In genomic region chr7:24757799-24758275, GRCh38 we compare ENCODE assay signal across 8 cellular contexts. TPM values are rescaled to one million over a fixed set of nuclear protein-coding genes. Genes with fewer than 3 reads are reported as not detected.
DNase-seq lines count a peak whose midpoint lies in the region; ATAC-seq and TF ChIP-seq lines count a peak whose summit lies in the region.

No MANE protein-coding gene starts in this region.

- peaks cover 2% of the 10 kb centered on the region for H3K36me3 Mint-ChIP-seq in T-helper 1 cell treated with Interleukin-12 subunit alpha and Interleukin-12 subunit beta and Interleukin-4 antibody, amounts not matched to agents 30 μg/mL and 1 μg/mL, for 36 hours (ENCODE audit: low read depth)
- H3K36me3 Mint-ChIP-seq in activated T-helper 17 cell treated with anti-CD3 and anti-CD28 coated beads, Interleukin-2, amount 50 U/mL, for 72 hours (ENCODE audit: low read depth) = no peaks in the 10 kb centered on the region

- H3K4me3 Mint-ChIP-seq in T-helper 1 cell treated with Interleukin-12 subunit alpha and Interleukin-12 subunit beta and Interleukin-4 antibody, amounts not matched to agents 30 μg/mL and 1 μg/mL, for 36 hours = peak overlapping the region; percentile 58
- peak overlapping the region; percentile 76 for H3K4me3 Mint-ChIP-seq in activated T-helper 17 cell treated with anti-CD3 and anti-CD28 coated beads, Interleukin-2, amount 50 U/mL, for 72 hours

- peaks cover 0 to 9% of the 10 kb centered on the region in 2 donors for H3K4me1 ChIP-seq in right atrium auricular region

- peaks cover 28% of the 10 kb centered on the region for H3K4me1 Mint-ChIP-seq in T-helper 1 cell treated with Interleukin-12 subunit alpha and Interleukin-12 subunit beta and Interleukin-4 antibody, amounts not matched to agents 30 μg/mL and 1 μg/mL, for 36 hours (ENCODE audit: low read depth)
- peaks cover 22% of the 10 kb centered on the region for H3K4me1 Mint-ChIP-seq in activated T-helper 17 cell treated with anti-CD3 and anti-CD28 coated beads, Interleukin-2, amount 50 U/mL, for 72 hours

- TF ChIP-seq CTCF in right atrium auricular region (IDR thresholded peaks at IDR 0.05) (no peak), retinal pigment epithelial cell (conservative IDR thresholded peaks at IDR 0.05; ENCODE audit: low read depth, low read length) (no peak)

- peak; percentile 0 for ATAC-seq in HG03135 (IDR thresholded peaks at IDR 0.05; ENCODE audit: unreplicated experiment)
- ATAC-seq in activated T-helper 17 cell treated with anti-CD3 and anti-CD28 coated beads, Interleukin-2, amount 50 U/mL, for 72 hours (replicated peaks) = peak; percentile 13

- H3K27ac Mint-ChIP-seq in T-helper 1 cell treated with Interleukin-12 subunit alpha and Interleukin-12 subunit beta and Interleukin-4 antibody, amounts not matched to agents 30 μg/mL and 1 μg/mL, for 36 hours = no peak overlapping the region
- H3K27ac Mint-ChIP-seq in activated T-helper 17 cell treated with anti-CD3 and anti-CD28 coated beads, Interleukin-2, amount 50 U/mL, for 72 hours = no peak overlapping the region

- peak overlapping the region; percentile 67 to 77 for H3K4me3 ChIP-seq in right atrium auricular region
- peak overlapping the region; percentile 69 for H3K4me3 ChIP-seq in retinal pigment epithelial cell (ENCODE audit: low read length)

- no peaks in the 10 kb centered on the region for H3K36me3 ChIP-seq in right atrium auricular region

- H3K27me3 Mint-ChIP-seq in T-helper 1 cell treated with Interleukin-12 subunit alpha and Interleukin-12 subunit beta and Interleukin-4 antibody, amounts not matched to agents 30 μg/mL and 1 μg/mL, for 36 hours (ENCODE audit: low read depth) = peaks cover 56% of the 10 kb centered on the region
- H3K27me3 Mint-ChIP-seq in activated T-helper 17 cell treated with anti-CD3 and anti-CD28 coated beads, Interleukin-2, amount 50 U/mL, for 72 hours = peaks cover 59% of the 10 kb centered on the region

- no peaks in the 10 kb centered on the region for H3K9me3 ChIP-seq in right atrium auricular region

- DNase-seq in T-helper 1 cell (no peak), right atrium auricular region (ENCODE audit: low spot score) (no peak), retinal pigment epithelial cell (ENCODE audit: low read depth) (no peak), SIG-M5 treated with dmso at 0.1 percent for 504 hours (lab: John Stamatoyannopoulos, UW; ENCODE audit: unreplicated experiment) (no peak)
- no peak for DNase-seq in stimulated activated naive CD4-positive, alpha-beta T cell (lab: John Stamatoyannopoulos, UW)

- H3K27ac ChIP-seq in right atrium auricular region = peak overlapping the region; percentile 84

- no peaks in the 10 kb centered on the region for H3K9me3 Mint-ChIP-seq in T-helper 1 cell treated with Interleukin-12 subunit alpha and Interleukin-12 subunit beta and Interleukin-4 antibody, amounts not matched to agents 30 μg/mL and 1 μg/mL, for 36 hours
- H3K9me3 Mint-ChIP-seq in activated T-helper 17 cell treated with anti-CD3 and anti-CD28 coated beads, Interleukin-2, amount 50 U/mL, for 72 hours = peaks cover 5% of the 10 kb centered on the region

- no peaks in the 10 kb centered on the region for H3K27me3 ChIP-seq in right atrium auricular region

RNA-seq across cellular contexts. Expression of gene GSDME, which starts 0.6 kb away (rescaled TPM):
- 1 to 10 TPM in 1 of 2 donors, under 1 TPM in 1; 0.50 to 1.6 TPM for total RNA-seq in activated T-helper 17 cell treated with anti-CD3 and anti-CD28 coated beads, Interleukin-2, amount 50 U/mL, for 72 hours
- 10 to 100 TPM in 1 of 2 donors, 1 to 10 TPM in 1; 7.7 to 11.9 TPM for total RNA-seq in right atrium auricular region
